1 cellular context compared by ENCODE assay signal in the genomic region with DNA sequence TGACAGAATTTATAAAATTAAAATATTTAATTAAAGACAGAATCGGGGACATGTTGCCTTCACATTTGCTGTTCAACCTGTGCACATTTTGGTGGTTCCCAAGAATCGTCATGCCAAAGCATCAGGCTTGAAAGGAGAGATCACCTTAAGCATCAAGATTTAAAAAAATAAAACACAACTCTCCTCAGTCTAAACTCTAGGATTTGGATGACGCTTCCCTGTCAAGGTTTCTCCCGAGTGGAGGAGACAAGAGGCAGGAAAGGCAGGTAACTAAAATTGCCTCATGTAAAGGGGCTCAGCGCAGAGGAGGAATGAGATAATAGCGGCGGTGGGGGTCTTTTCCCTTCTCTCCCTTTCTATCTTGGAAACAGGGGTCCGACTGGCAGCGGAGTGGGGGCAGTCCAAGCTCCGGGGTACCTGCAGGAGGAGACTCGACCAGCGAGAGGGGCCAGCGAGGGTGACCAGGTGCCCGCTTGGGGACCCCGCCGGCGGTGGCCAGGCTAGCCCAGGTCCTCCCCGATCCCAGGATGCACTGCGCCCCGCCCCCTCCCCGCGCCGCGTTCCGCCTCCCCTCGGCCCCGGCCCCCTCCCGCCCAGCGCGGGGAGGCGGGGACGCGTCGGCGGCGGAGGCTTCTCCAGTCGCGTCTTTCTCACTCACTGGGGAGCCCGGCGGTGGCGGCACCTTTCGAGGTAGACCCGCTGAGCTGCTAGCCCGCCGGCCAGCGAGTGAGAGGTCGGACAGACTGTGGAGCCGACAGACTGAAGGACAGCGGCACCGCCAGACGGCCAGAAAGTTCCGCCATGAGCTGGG.
A peak's percentile ranks its signal among the peaks of the same experiment; 100 is the strongest.
TF ChIP-seq lines count a peak whose summit lies in the region.

A gene (plus strand): TSS at position 638 of the 811 bp plus-strand sequence. CDS start 164 bp downstream, at position 802.

TF ChIP-seq in HepG2, 621 proteins besides CTCF, POLR2A, EP300 and RAD21 (continued from another document and continues in another):
- TF ChIP-seq, protein P1, sequence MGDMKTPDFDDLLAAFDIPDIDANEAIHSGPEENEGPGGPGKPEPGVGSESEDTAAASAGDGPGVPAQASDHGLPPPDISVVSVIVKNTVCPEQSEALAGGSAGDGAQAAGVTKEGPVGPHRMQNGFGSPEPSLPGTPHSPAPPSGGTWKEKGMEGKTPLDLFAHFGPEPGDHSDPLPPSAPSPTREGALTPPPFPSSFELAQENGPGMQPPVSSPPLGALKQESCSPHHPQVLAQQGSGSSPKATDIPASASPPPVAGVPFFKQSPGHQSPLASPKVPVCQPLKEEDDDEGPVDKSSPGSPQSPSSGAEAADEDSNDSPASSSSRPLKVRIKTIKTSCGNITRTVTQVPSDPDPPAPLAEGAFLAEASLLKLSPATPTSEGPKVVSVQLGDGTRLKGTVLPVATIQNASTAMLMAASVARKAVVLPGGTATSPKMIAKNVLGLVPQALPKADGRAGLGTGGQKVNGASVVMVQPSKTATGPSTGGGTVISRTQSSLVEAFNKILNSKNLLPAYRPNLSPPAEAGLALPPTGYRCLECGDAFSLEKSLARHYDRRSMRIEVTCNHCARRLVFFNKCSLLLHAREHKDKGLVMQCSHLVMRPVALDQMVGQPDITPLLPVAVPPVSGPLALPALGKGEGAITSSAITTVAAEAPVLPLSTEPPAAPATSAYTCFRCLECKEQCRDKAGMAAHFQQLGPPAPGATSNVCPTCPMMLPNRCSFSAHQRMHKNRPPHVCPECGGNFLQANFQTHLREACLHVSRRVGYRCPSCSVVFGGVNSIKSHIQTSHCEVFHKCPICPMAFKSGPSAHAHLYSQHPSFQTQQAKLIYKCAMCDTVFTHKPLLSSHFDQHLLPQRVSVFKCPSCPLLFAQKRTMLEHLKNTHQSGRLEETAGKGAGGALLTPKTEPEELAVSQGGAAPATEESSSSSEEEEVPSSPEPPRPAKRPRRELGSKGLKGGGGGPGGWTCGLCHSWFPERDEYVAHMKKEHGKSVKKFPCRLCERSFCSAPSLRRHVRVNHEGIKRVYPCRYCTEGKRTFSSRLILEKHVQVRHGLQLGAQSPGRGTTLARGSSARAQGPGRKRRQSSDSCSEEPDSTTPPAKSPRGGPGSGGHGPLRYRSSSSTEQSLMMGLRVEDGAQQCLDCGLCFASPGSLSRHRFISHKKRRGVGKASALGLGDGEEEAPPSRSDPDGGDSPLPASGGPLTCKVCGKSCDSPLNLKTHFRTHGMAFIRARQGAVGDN (CRISPR knock-in tag; IDR thresholded peaks at IDR 0.05) = peak; percentile 79
- TF ChIP-seq PHF5A (CRISPR knock-in tag; IDR thresholded peaks at IDR 0.05; ENCODE audit: low read depth, unreplicated experiment) (no peak), ZFP41 (CRISPR knock-in tag; IDR thresholded peaks at IDR 0.05; ENCODE audit: borderline replicate concordance) (no peak), PHB2 (IDR thresholded peaks at IDR 0.05; ENCODE audit: partially characterized antibody) (no peak), IKZF1 (IDR thresholded peaks at IDR 0.05) (no peak), REPIN1 (CRISPR knock-in tag; IDR thresholded peaks at IDR 0.05; ENCODE audit: borderline replicate concordance, low read depth) (peak; percentile 80), NCOR1 (IDR thresholded peaks at IDR 0.05; ENCODE audit: borderline replicate concordance, low read length) (no peak), NFKBIZ (CRISPR knock-in tag; IDR thresholded peaks at IDR 0.05) (peak; percentile 37; the same call in 1 of the 2 replicates), SALL2 (CRISPR knock-in tag; IDR thresholded peaks at IDR 0.05) (no peak), ZBTB38 (CRISPR knock-in tag; IDR thresholded peaks at IDR 0.05) (peak; percentile 34; the same call in 1 of the 2 replicates), MED8 (CRISPR knock-in tag; IDR thresholded peaks at IDR 0.05; ENCODE audit: insufficient replicate concordance) (peak; percentile 59), SP4 (CRISPR knock-in tag; IDR thresholded peaks at IDR 0.05) (peak; percentile 71; the same call in 1 of the 2 replicates), ZNF160 (CRISPR knock-in tag; IDR thresholded peaks at IDR 0.05) (no peak), ZNF496 (CRISPR knock-in tag; IDR thresholded peaks at IDR 0.05; ENCODE audit: insufficient replicate concordance) (no peak), SP1 (IDR thresholded peaks at IDR 0.05) (no peak), SP1 (CRISPR knock-in tag; IDR thresholded peaks at IDR 0.05) (peak; percentile 61; the same call in 1 of the 2 replicates), HNRNPLL (IDR thresholded peaks at IDR 0.05; ENCODE audit: low read depth, low read length, poor library complexity, severe bottlenecking) (no peak), SAFB2 (CRISPR knock-in tag; IDR thresholded peaks at IDR 0.05; ENCODE audit: borderline replicate concordance, low read depth) (no peak), ZMYM4 (CRISPR knock-in tag; IDR thresholded peaks at IDR 0.05) (peak; percentile 54; the same call in 1 of the 2 replicates), THAP11 (CRISPR knock-in tag; IDR thresholded peaks at IDR 0.05) (peak; percentile 25; the same call in 1 of the 2 replicates), U2AF1 (optimal IDR thresholded peaks at IDR 0.05; ENCODE audit: low read depth, low read length) (peak; percentile 45), ZNF253 (CRISPR knock-in tag; IDR thresholded peaks at IDR 0.05; ENCODE audit: borderline replicate concordance) (no peak), MTF1 (CRISPR knock-in tag; IDR thresholded peaks at IDR 0.05) (no peak), ELF3 (CRISPR knock-in tag; IDR thresholded peaks at IDR 0.05) (peak; percentile 17; the same call in 1 of the 2 replicates), GATAD1 (CRISPR knock-in tag; IDR thresholded peaks at IDR 0.05) (peak; percentile 37), ATF7 (IDR thresholded peaks at IDR 0.05) (no peak), ATF7 (CRISPR knock-in tag; IDR thresholded peaks at IDR 0.05) (no peak), HOXD1 (CRISPR knock-in tag; IDR thresholded peaks at IDR 0.05) (peak; percentile 70; the same call in 1 of the 2 replicates), ZNF607 (CRISPR knock-in tag; IDR thresholded peaks at IDR 0.05; ENCODE audit: borderline replicate concordance) (peak; percentile 88; the same call in 1 of the 2 replicates), ZFP36 (IDR thresholded peaks at IDR 0.05; ENCODE audit: borderline replicate concordance, low read depth, low read length, partially characterized antibody) (no peak), XBP1 (CRISPR knock-in tag; IDR thresholded peaks at IDR 0.05) (no peak), ERF (CRISPR knock-in tag; IDR thresholded peaks at IDR 0.05) (no peak), ZNF143 (CRISPR knock-in tag; IDR thresholded peaks at IDR 0.05) (peak; percentile 80), ZNF451 (CRISPR knock-in tag; IDR thresholded peaks at IDR 0.05) (no peak), ZSCAN9 (CRISPR knock-in tag; IDR thresholded peaks at IDR 0.05; ENCODE audit: borderline replicate concordance) (no peak), ZNF530 (CRISPR knock-in tag; IDR thresholded peaks at IDR 0.05; ENCODE audit: low read depth) (no peak), NFIB (CRISPR knock-in tag; IDR thresholded peaks at IDR 0.05; ENCODE audit: borderline replicate concordance) (no peak)
- TF ChIP-seq, protein P2, sequence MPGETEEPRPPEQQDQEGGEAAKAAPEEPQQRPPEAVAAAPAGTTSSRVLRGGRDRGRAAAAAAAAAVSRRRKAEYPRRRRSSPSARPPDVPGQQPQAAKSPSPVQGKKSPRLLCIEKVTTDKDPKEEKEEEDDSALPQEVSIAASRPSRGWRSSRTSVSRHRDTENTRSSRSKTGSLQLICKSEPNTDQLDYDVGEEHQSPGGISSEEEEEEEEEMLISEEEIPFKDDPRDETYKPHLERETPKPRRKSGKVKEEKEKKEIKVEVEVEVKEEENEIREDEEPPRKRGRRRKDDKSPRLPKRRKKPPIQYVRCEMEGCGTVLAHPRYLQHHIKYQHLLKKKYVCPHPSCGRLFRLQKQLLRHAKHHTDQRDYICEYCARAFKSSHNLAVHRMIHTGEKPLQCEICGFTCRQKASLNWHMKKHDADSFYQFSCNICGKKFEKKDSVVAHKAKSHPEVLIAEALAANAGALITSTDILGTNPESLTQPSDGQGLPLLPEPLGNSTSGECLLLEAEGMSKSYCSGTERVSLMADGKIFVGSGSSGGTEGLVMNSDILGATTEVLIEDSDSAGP (CRISPR knock-in tag; IDR thresholded peaks at IDR 0.05; ENCODE audit: borderline replicate concordance) = peak; percentile 86
- TF ChIP-seq, protein P3, sequence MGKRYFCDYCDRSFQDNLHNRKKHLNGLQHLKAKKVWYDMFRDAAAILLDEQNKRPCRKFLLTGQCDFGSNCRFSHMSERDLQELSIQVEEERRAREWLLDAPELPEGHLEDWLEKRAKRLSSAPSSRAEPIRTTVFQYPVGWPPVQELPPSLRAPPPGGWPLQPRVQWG (CRISPR knock-in tag; IDR thresholded peaks at IDR 0.05; ENCODE audit: borderline replicate concordance, low read depth) = no peak
- TF ChIP-seq, protein P4, sequence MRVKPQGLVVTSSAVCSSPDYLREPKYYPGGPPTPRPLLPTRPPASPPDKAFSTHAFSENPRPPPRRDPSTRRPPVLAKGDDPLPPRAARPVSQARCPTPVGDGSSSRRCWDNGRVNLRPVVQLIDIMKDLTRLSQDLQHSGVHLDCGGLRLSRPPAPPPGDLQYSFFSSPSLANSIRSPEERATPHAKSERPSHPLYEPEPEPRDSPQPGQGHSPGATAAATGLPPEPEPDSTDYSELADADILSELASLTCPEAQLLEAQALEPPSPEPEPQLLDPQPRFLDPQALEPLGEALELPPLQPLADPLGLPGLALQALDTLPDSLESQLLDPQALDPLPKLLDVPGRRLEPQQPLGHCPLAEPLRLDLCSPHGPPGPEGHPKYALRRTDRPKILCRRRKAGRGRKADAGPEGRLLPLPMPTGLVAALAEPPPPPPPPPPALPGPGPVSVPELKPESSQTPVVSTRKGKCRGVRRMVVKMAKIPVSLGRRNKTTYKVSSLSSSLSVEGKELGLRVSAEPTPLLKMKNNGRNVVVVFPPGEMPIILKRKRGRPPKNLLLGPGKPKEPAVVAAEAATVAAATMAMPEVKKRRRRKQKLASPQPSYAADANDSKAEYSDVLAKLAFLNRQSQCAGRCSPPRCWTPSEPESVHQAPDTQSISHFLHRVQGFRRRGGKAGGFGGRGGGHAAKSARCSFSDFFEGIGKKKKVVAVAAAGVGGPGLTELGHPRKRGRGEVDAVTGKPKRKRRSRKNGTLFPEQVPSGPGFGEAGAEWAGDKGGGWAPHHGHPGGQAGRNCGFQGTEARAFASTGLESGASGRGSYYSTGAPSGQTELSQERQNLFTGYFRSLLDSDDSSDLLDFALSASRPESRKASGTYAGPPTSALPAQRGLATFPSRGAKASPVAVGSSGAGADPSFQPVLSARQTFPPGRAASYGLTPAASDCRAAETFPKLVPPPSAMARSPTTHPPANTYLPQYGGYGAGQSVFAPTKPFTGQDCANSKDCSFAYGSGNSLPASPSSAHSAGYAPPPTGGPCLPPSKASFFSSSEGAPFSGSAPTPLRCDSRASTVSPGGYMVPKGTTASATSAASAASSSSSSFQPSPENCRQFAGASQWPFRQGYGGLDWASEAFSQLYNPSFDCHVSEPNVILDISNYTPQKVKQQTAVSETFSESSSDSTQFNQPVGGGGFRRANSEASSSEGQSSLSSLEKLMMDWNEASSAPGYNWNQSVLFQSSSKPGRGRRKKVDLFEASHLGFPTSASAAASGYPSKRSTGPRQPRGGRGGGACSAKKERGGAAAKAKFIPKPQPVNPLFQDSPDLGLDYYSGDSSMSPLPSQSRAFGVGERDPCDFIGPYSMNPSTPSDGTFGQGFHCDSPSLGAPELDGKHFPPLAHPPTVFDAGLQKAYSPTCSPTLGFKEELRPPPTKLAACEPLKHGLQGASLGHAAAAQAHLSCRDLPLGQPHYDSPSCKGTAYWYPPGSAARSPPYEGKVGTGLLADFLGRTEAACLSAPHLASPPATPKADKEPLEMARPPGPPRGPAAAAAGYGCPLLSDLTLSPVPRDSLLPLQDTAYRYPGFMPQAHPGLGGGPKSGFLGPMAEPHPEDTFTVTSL (CRISPR knock-in tag; IDR thresholded peaks at IDR 0.05; ENCODE audit: borderline replicate concordance) = no peak
- TF ChIP-seq, protein P5, sequence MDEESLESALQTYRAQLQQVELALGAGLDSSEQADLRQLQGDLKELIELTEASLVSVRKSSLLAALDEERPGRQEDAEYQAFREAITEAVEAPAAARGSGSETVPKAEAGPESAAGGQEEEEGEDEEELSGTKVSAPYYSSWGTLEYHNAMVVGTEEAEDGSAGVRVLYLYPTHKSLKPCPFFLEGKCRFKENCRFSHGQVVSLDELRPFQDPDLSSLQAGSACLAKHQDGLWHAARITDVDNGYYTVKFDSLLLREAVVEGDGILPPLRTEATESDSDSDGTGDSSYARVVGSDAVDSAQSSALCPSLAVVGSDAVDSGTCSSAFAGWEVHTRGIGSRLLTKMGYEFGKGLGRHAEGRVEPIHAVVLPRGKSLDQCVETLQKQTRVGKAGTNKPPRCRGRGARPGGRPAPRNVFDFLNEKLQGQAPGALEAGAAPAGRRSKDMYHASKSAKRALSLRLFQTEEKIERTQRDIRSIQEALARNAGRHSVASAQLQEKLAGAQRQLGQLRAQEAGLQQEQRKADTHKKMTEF (CRISPR knock-in tag; IDR thresholded peaks at IDR 0.05) = peak; percentile 77; the same call in 1 of the 2 replicates
- TF ChIP-seq, protein P6, sequence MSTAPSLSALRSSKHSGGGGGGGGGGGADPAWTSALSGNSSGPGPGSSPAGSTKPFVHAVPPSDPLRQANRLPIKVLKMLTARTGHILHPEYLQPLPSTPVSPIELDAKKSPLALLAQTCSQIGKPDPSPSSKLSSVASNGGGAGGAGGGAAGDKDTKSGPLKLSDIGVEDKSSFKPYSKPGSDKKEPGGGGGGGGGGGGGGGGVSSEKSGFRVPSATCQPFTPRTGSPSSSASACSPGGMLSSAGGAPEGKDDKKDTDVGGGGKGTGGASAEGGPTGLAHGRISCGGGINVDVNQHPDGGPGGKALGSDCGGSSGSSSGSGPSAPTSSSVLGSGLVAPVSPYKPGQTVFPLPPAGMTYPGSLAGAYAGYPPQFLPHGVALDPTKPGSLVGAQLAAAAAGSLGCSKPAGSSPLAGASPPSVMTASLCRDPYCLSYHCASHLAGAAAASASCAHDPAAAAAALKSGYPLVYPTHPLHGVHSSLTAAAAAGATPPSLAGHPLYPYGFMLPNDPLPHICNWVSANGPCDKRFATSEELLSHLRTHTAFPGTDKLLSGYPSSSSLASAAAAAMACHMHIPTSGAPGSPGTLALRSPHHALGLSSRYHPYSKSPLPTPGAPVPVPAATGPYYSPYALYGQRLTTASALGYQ (CRISPR knock-in tag; IDR thresholded peaks at IDR 0.05) = peak; percentile 39; the same call in 1 of the 2 replicates
- TF ChIP-seq, protein P7, sequence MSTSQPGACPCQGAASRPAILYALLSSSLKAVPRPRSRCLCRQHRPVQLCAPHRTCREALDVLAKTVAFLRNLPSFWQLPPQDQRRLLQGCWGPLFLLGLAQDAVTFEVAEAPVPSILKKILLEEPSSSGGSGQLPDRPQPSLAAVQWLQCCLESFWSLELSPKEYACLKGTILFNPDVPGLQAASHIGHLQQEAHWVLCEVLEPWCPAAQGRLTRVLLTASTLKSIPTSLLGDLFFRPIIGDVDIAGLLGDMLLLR (CRISPR knock-in tag; IDR thresholded peaks at IDR 0.05) = peak; percentile 69
- TF ChIP-seq, protein P8, sequence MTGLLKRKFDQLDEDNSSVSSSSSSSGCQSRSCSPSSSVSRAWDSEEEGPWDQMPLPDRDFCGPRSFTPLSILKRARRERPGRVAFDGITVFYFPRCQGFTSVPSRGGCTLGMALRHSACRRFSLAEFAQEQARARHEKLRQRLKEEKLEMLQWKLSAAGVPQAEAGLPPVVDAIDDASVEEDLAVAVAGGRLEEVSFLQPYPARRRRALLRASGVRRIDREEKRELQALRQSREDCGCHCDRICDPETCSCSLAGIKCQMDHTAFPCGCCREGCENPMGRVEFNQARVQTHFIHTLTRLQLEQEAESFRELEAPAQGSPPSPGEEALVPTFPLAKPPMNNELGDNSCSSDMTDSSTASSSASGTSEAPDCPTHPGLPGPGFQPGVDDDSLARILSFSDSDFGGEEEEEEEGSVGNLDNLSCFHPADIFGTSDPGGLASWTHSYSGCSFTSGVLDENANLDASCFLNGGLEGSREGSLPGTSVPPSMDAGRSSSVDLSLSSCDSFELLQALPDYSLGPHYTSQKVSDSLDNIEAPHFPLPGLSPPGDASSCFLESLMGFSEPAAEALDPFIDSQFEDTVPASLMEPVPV (CRISPR knock-in tag; IDR thresholded peaks at IDR 0.05) = peak; percentile 65; the same call in 1 of the 2 replicates
